In genomic region chr22:19520566-19521305, GRCh38 we compare ENCODE assay signal across 26 cellular contexts. TPM values are rescaled to one million over a fixed set of nuclear protein-coding genes. Genes with fewer than 3 reads are reported as not detected.
DNase-seq lines count a peak whose midpoint lies in the region; ATAC-seq, FAIRE-seq and TF ChIP-seq lines count a peak whose summit lies in the region.
"Had no signal": no experiment of that assay in that cellular context is flagged by ENCODE, and none has a peak within 500 bp of the region (broad histone marks: within the 10 kb centered on the region; RNA-seq: fewer than 3 reads in every experiment).

No MANE protein-coding gene starts in this region.

- no peak for DNase-seq in heart left ventricle
- DNase-seq in Right ventricle myocardium inferior (ENCODE audit: missing footprints), result no peak
- DNase-seq in endothelial cell of umbilical vein (ENCODE audit: low read depth, low spot score), result no peak
- peak; percentile 19 for DNase-seq in upper lobe of right lung
- DNase-seq in NAMALWA (ENCODE audit: low spot score), result no peak
- no peak for DNase-seq in testis
- DNase-seq: ACHN; activated CD4-positive, alpha-beta T cell treated with anti-CD3 and anti-CD28 coated beads for 48 hours; activated naive CD4-positive, alpha-beta T cell treated with Interleukin-2 at 50 U/mL for 16 hours; activated T-cell treated with anti-CD3 and anti-CD28 coated beads, Interleukin-2, amount 50 U/mL, for 48 hours; amniotic stem cell; hypothalamus; Kasumi-1; NCI-H1694; NCI-H510A treated with DMSO at 0.1 percent for 48 hours; stimulated activated naive CD8-positive, alpha-beta T cell treated with anti-CD3 and anti-CD28 coated beads, Interleukin-15, amount 100 ng/mL, for 72 hours; transverse colon had no signal

- H3K4me1 Mint-ChIP-seq in nephron, result peaks cover 6% of the 10 kb centered on the region

- H3K27me3 ChIP-seq in heart left ventricle (peaks cover 9 to 34% (median 18%) of the 10 kb centered on the region in 9 donors), endothelial cell of umbilical vein (ENCODE audit: control insufficient read depth in 2 of 2, insufficient read depth in 2 of 2, low read length in 2 of 2) (no peaks in the 10 kb centered on the region), upper lobe of right lung (peaks cover 29% of the 10 kb centered on the region), testis (no peaks in the 10 kb centered on the region)

- no peaks in the 10 kb centered on the region for H3K9me3 Mint-ChIP-seq in nephron
- H3K9me3 Mint-ChIP-seq: neural progenitor cell; stimulated activated naive CD8-positive, alpha-beta T cell treated with anti-CD3 and anti-CD28 coated beads, Interleukin-15, amount 100 ng/mL, for 72 hours had no signal

- BruUV-seq in endothelial cell of umbilical vein (replicated peaks; lab: Mats Ljungman, UMichigan), result no TSS peak

- H3K9me3 ChIP-seq in heart left ventricle, result no peaks in the 10 kb centered on the region
- H3K9me3 ChIP-seq in endothelial cell of umbilical vein (replicated peaks; ENCODE audit: control insufficient read depth, insufficient read depth, low read length), result no peaks in the 10 kb centered on the region
- H3K9me3 ChIP-seq in upper lobe of right lung, result no peaks in the 10 kb centered on the region
- no peaks in the 10 kb centered on the region for H3K9me3 ChIP-seq in testis
- H3K9me3 ChIP-seq: gastroesophageal sphincter, transverse colon had no signal

- POLR2A ChIA-PET in endothelial cell of umbilical vein (lab: Charles Lee), result no interaction called here

- H3K27ac ChIP-seq in heart left ventricle (peak overlapping the region in 6 of 12 donors; percentile 28 to 97 (median 90)), endothelial cell of umbilical vein (ENCODE audit: insufficient read depth, low read depth, low read length) (no peak overlapping the region), upper lobe of right lung (peak overlapping the region; percentile 78), testis (no peak overlapping the region)
- H3K27ac ChIP-seq: coronary artery, HL-60, neural progenitor cell had no signal

- H3K4me1 ChIP-seq in heart left ventricle (peaks cover 0 to 40% (median 18%) of the 10 kb centered on the region in 12 donors), endothelial cell of umbilical vein (ENCODE audit: control insufficient read depth, extremely low read depth, insufficient read depth, low read length) (peaks cover 29% of the 10 kb centered on the region), upper lobe of right lung (no peaks in the 10 kb centered on the region), testis (no peaks in the 10 kb centered on the region)

- TF ChIP-seq CTCF in heart left ventricle (IDR thresholded peaks at IDR 0.05) (no peak), endothelial cell of umbilical vein (IDR thresholded peaks at IDR 0.05; ENCODE audit: extremely low read depth in 1 of 2, insufficient read depth in 1 of 2, low read depth in 1 of 2, low read length in 2 of 2) (no peak), nephron (IDR thresholded peaks at IDR 0.05; ENCODE audit: unreplicated experiment in 3 of 3) (no peak), upper lobe of right lung (IDR thresholded peaks at IDR 0.05) (no peak), testis (IDR thresholded peaks at IDR 0.05) (no peak)

- H3K36me3 ChIP-seq in heart left ventricle, result peaks cover 0 to 7% (median 0%) of the 10 kb centered on the region in 9 donors
- peaks cover 0 to 2% of the 10 kb centered on the region in 2 experiments for H3K36me3 ChIP-seq in endothelial cell of umbilical vein (ENCODE audit: control insufficient read depth in 2 of 2, extremely low read depth in 1 of 2, insufficient read depth in 2 of 2, low read length in 2 of 2)
- peaks cover 4% of the 10 kb centered on the region for H3K36me3 ChIP-seq in upper lobe of right lung
- H3K36me3 ChIP-seq in testis (ENCODE audit: low read depth, missing control alignments), result no peaks in the 10 kb centered on the region
- H3K36me3 ChIP-seq: gastroesophageal sphincter, neural progenitor cell, transverse colon had no signal

- H3K36me3 Mint-ChIP-seq in nephron (ENCODE audit: low read depth), result peaks cover 1% of the 10 kb centered on the region

- ATAC-seq in heart left ventricle (no peak), Right ventricle myocardium inferior (no peak), upper lobe of right lung (no peak), GM19397 (IDR thresholded peaks at IDR 0.05; ENCODE audit: unreplicated experiment) (no peak)
- ATAC-seq: gastroesophageal sphincter; stimulated activated naive CD8-positive, alpha-beta T cell treated with anti-CD3 and anti-CD28 coated beads, Interleukin-15, amount 100 ng/mL, for 72 hours had no signal

- intact Hi-C loops in heart left ventricle (cut with DNase I) (loop anchor here in 3 of 10 donors (5.0 to 10.0 kb wide), 3 partner anchors 47 to 104 kb away; no protein-coding TSS in a partner anchor), Right ventricle myocardium inferior (cut with DNase I) (loop anchor here (5.0 kb wide), 1 partner anchor 102 kb away; no protein-coding TSS in a partner anchor), endothelial cell of umbilical vein (cut with micrococcal nuclease) (no loop called here), upper lobe of right lung (cut with DNase I) (loop anchor here (10.0 kb wide), 1 partner anchor 94 kb away; no protein-coding TSS in a partner anchor), testis (cut with DNase I; ENCODE audit: low total_unique reads) (no loop called here)

- H3K79me2 ChIP-seq in endothelial cell of umbilical vein (ENCODE audit: control insufficient read depth, insufficient read depth, low read length), result peaks cover 28% of the 10 kb centered on the region

- CTCF ChIA-PET in endothelial cell of umbilical vein (lab: Charles Lee), result interaction anchor here (1.0 to 4.6 kb wide), 6 partner anchors 11 to 109 kb away, joined by 3 to 50 read pairs (median 4); no protein-coding TSS in a partner anchor

- H3K9ac ChIP-seq in endothelial cell of umbilical vein (replicated peaks; ENCODE audit: extremely low read depth, insufficient read depth, low read length), result no peak overlapping the region
- H3K9ac ChIP-seq: neural progenitor cell had no signal

- H3K27me3 Mint-ChIP-seq in nephron (ENCODE audit: low read depth), result peaks cover 37% of the 10 kb centered on the region

- H2AFZ ChIP-seq in endothelial cell of umbilical vein (ENCODE audit: low read depth, low read length), result no peak overlapping the region
- H2AFZ ChIP-seq: neural progenitor cell had no signal

- no peaks in the 10 kb centered on the region for H4K20me1 ChIP-seq in endothelial cell of umbilical vein (replicated peaks; ENCODE audit: control insufficient read depth, extremely low read depth, insufficient read depth, low read length)

- TF ChIP-seq POLR2A in heart left ventricle (IDR thresholded peaks at IDR 0.05) (no peak), endothelial cell of umbilical vein (IDR thresholded peaks at IDR 0.05; ENCODE audit: low read depth, low read length) (peak; percentile 2), testis (IDR thresholded peaks at IDR 0.05) (no peak)

- no peak for FAIRE-seq in endothelial cell of umbilical vein (lab: Jason Lieb, UNC)
- FAIRE-seq: GM12892, H1 had no signal

- H3K9me1 ChIP-seq in endothelial cell of umbilical vein (replicated peaks; ENCODE audit: control insufficient read depth, extremely low read depth, insufficient read depth, low read length), result no peaks in the 10 kb centered on the region

- WGBS in heart left ventricle, 4 donors, result 79 to 91% (median 82%) methylated on average over 10 of the region's 10 CpGs
- WGBS in testis, 2 donors, result 96 to 97% methylated on average over 10 of the region's 10 CpGs

- dilution Hi-C loops in endothelial cell of umbilical vein (cut with MboI; ENCODE audit: extremely low pct_ligation_motif_present, low sequenced_read_pairs), result no loop called here

- H3K4me2 ChIP-seq in endothelial cell of umbilical vein (ENCODE audit: insufficient read depth, low read length), result no peak overlapping the region
- H3K4me2 ChIP-seq: neural progenitor cell had no signal

- H3K4me3 ChIP-seq in heart left ventricle (peak overlapping the region in 10 of 12 donors; percentile 50 to 80 (median 66)), endothelial cell of umbilical vein (replicated peaks in 1 of 3; ENCODE audit: insufficient read depth in 1 of 3, low read depth in 1 of 3, low read length in 3 of 3) (peak overlapping the region in 1 of 3 experiments; percentile 75), upper lobe of right lung (peak overlapping the region; percentile 49), testis (no peak overlapping the region)
- H3K4me3 ChIP-seq: neural progenitor cell had no signal

- peak overlapping the region in 2 of 3 experiments; percentile 36 to 52 for H3K4me3 Mint-ChIP-seq in nephron
- H3K4me3 Mint-ChIP-seq: neural progenitor cell; stimulated activated naive CD8-positive, alpha-beta T cell treated with anti-CD3 and anti-CD28 coated beads, Interleukin-15, amount 100 ng/mL, for 72 hours had no signal

- peak overlapping the region in 1 of 3 experiments; percentile 97 for H3K27ac Mint-ChIP-seq in nephron
- H3K27ac Mint-ChIP-seq: neural progenitor cell; progenitor cell of endocrine pancreas; stimulated activated naive CD8-positive, alpha-beta T cell treated with anti-CD3 and anti-CD28 coated beads, Interleukin-15, amount 100 ng/mL, for 72 hours had no signal

RNA-seq across cellular contexts. Expression of gene CLDN5, which starts 3.5 kb away (rescaled TPM):
- total RNA-seq in heart left ventricle, result 10 to 100 TPM; 16.8 to 79.0 (median 36.6) TPM
- polyA plus RNA-seq in heart left ventricle, result 10 to 100 TPM; 39.5 to 77.7 TPM
- total RNA-seq in Right ventricle myocardium inferior, result 29.9 TPM
- total RNA-seq in endothelial cell of umbilical vein, result 165 and 198 TPM in 2 replicates
- polyA plus RNA-seq in endothelial cell of umbilical vein, result 252 and 295 TPM in 2 replicates
- 89.2 and 151 TPM in 2 replicates for polyA plus RNA-seq in endothelial cell of umbilical vein (2011; cell fraction: cytosol; rRNA removed)
- polyA plus RNA-seq in endothelial cell of umbilical vein (2011; cell fraction: nucleus; rRNA removed), result 50.1 and 55.8 TPM in 2 replicates
- 50.1 and 57.2 TPM in 2 replicates for polyA plus RNA-seq in endothelial cell of umbilical vein (2012)
- polyA minus RNA-seq in endothelial cell of umbilical vein, result 41.2 and 60.9 TPM in 2 replicates
- not detected for polyA minus RNA-seq in endothelial cell of umbilical vein (2011; cell fraction: cytosol; rRNA and poly(A)+ RNA removed)
- 17.7 and 35.2 TPM in 2 replicates for polyA minus RNA-seq in endothelial cell of umbilical vein (2011; cell fraction: nucleus; rRNA and poly(A)+ RNA removed)
- 274 TPM for total RNA-seq in upper lobe of right lung
- total RNA-seq in testis, result 10 to 100 TPM; 29.2 to 42.0 TPM
- polyA plus RNA-seq in testis (ENCODE audit: insufficient read depth, low read depth, low replicate concordance), result 10.4 TPM
- total RNA-seq: progenitor cell of endocrine pancreas had no signal

RNA-seq across cellular contexts. Expression of gene CDC45, which starts 41.0 kb away (rescaled TPM):
- 1 to 10 TPM in 1 of 9 donors, under 1 TPM in 4, not detected in 4; 0.16 to 3.1 (median 0.32) TPM for total RNA-seq in heart left ventricle
- polyA plus RNA-seq in heart left ventricle, result under 1 TPM; 0.15 to 0.33 TPM
- total RNA-seq in Right ventricle myocardium inferior, result 0.76 TPM
- 40.6 and 44.7 TPM in 2 replicates for total RNA-seq in endothelial cell of umbilical vein
- 33.2 and 36.6 TPM in 2 replicates for polyA plus RNA-seq in endothelial cell of umbilical vein
- polyA plus RNA-seq in endothelial cell of umbilical vein (2011; cell fraction: cytosol; rRNA removed), result 43.5 and 50.0 TPM in 2 replicates
- polyA plus RNA-seq in endothelial cell of umbilical vein (2011; cell fraction: nucleus; rRNA removed), result 72.3 and 91.0 TPM in 2 replicates
- polyA plus RNA-seq in endothelial cell of umbilical vein (2012), result 17.1 and 34.7 TPM in 2 replicates
- polyA minus RNA-seq in endothelial cell of umbilical vein, result 32.7 and 40.4 TPM in 2 replicates
- 25.7 TPM for polyA minus RNA-seq in endothelial cell of umbilical vein (2011; cell fraction: cytosol; rRNA and poly(A)+ RNA removed)
- polyA minus RNA-seq in endothelial cell of umbilical vein (2011; cell fraction: nucleus; rRNA and poly(A)+ RNA removed), result 28.9 and 31.7 TPM in 2 replicates
- 0.58 TPM for total RNA-seq in upper lobe of right lung
- total RNA-seq in testis, result 10 to 100 TPM; 38.8 to 43.7 TPM
- polyA plus RNA-seq in testis (ENCODE audit: insufficient read depth, low read depth, low replicate concordance), result 47.2 TPM

RNA-seq across cellular contexts. Expression of gene UFD1, which starts 41.7 kb away (rescaled TPM):
- total RNA-seq in heart left ventricle, result 10 to 100 TPM; 28.7 to 51.6 (median 40.3) TPM
- 10 to 100 TPM; 50.3 to 80.5 TPM for polyA plus RNA-seq in heart left ventricle
- total RNA-seq in Right ventricle myocardium inferior, result 45.8 TPM
- total RNA-seq in endothelial cell of umbilical vein, result 122 and 127 TPM in 2 replicates
- polyA plus RNA-seq in endothelial cell of umbilical vein, result 221 and 228 TPM in 2 replicates
- 206 and 231 TPM in 2 replicates for polyA plus RNA-seq in endothelial cell of umbilical vein (2011; cell fraction: cytosol; rRNA removed)
- polyA plus RNA-seq in endothelial cell of umbilical vein (2011; cell fraction: nucleus; rRNA removed), result 165 and 194 TPM in 2 replicates
- polyA plus RNA-seq in endothelial cell of umbilical vein (2012), result 125 and 207 TPM in 2 replicates
- polyA minus RNA-seq in endothelial cell of umbilical vein, result 288 and 289 TPM in 2 replicates
- 33.1 TPM for polyA minus RNA-seq in endothelial cell of umbilical vein (2011; cell fraction: cytosol; rRNA and poly(A)+ RNA removed)
- polyA minus RNA-seq in endothelial cell of umbilical vein (2011; cell fraction: nucleus; rRNA and poly(A)+ RNA removed), result 77.9 and 102 TPM in 2 replicates
- 43.1 TPM for total RNA-seq in upper lobe of right lung
- 10 to 100 TPM; 46.1 to 54.5 TPM for total RNA-seq in testis
- 86.6 TPM for polyA plus RNA-seq in testis (ENCODE audit: insufficient read depth, low read depth, low replicate concordance)

Comparison
In these comparisons a context has a peak if more than half of its experiments do, and no peak if none do; other contexts are left out.
1. H3K4me3 ChIP-seq: peak in heart left ventricle (10 of 12) and upper lobe of right lung (single experiment); none in testis (0 of 2).
2. RNA of gene CDC45, which starts 41.0 kb away (total RNA-seq): 38.8 to 43.7 TPM in testis and 40.6 to 44.7 TPM in endothelial cell of umbilical vein; 0.76 TPM in Right ventricle myocardium inferior (single experiment), 0.58 TPM in upper lobe of right lung (single experiment) and 0.16 to 3.1 TPM in heart left ventricle; every median in the first group is over 4 times any median in the second.
3. intact Hi-C loops: an anchor here in Right ventricle myocardium inferior (5.0 kb wide) and upper lobe of right lung (10.0 kb wide); none called in endothelial cell of umbilical vein and testis.